12 cellular contexts compared by ENCODE assay signal in the genomic region with DNA sequence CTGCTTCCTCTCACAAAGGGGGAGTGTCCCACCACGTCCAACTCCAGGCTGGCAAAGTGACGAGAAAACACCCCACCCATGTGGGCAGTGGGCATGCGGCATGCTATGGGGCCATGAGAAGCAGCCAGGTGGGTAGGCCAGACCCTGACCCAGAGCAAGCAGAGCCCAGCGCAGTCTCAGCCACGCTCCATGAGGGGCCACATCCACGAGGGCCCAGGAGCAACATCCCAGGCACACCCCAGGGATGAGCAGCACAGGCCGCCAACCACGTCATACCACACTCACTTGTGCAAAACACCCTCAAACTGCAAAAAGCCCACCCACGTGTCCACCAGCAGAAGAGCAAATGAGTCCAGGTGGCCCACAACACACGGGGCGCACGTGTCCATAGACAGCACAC.
A peak's percentile ranks its signal among the peaks of the same experiment; 100 is the strongest.
DNase-seq lines count a peak whose midpoint lies in the region; ATAC-seq and TF ChIP-seq lines count a peak whose summit lies in the region.
"Had no signal": no experiment of that assay in that cellular context is flagged by ENCODE, and none has a peak within 500 bp of the region (broad histone marks: within the 10 kb centered on the region; RNA-seq: fewer than 3 reads in every experiment).

No MANE protein-coding gene starts in this region.

- no peaks in the 10 kb centered on the region for H3K9me3 ChIP-seq in CD4-positive, alpha-beta T cell (ENCODE audit: control insufficient read depth, low read length)
- no peaks in the 10 kb centered on the region for H3K9me3 ChIP-seq in T-helper 17 cell (ENCODE audit: control insufficient read depth, low read length, poor library complexity, severe bottlenecking)
- no peaks in the 10 kb centered on the region for H3K9me3 ChIP-seq in osteoblast (ENCODE audit: low read depth, low read length)
- no peaks in the 10 kb centered on the region for H3K9me3 ChIP-seq in thyroid gland
- H3K9me3 ChIP-seq: thoracic aorta had no signal

- 68 to 77% methylated on average over 8 to 9 of the region's 12 CpGs for WGBS in thyroid gland, 2 donors

- H3K36me3 ChIP-seq in osteoblast (ENCODE audit: insufficient read depth, low read length) (no peaks in the 10 kb centered on the region), thyroid gland (no peaks in the 10 kb centered on the region)
- H3K36me3 ChIP-seq: thoracic aorta had no signal

- DNase-seq in CD4-positive, alpha-beta T cell = no peak
- DNase-seq in T-helper 17 cell = no peak
- no peak for DNase-seq in fibroblast of the aortic adventitia (ENCODE audit: low read depth)
- peak; percentile 30 for DNase-seq in osteoblast (ENCODE audit: insufficient read length, low spot score, missing footprints)
- DNase-seq in NCI-H2227 (lab: John Stamatoyannopoulos, UW; ENCODE audit: unreplicated experiment) = no peak
- no peak for DNase-seq in NK-92 treated with Interleukin-12 subunit alpha and Interleukin-12 subunit beta, amount 100 ng/mL, for 24 hours (lab: John Stamatoyannopoulos, UW)
- DNase-seq in thyroid gland = no peak
- DNase-seq: Kasumi-1; stimulated activated CD4-positive, alpha-beta T cell treated with anti-CD3 and anti-CD28 coated beads, Interleukin-12 subunit alpha, Interleukin-12 subunit beta, amount 100 ng/mL, for 4 hours had no signal

- intact Hi-C loops in CD4-positive, alpha-beta T cell (cut with DNase I, micrococcal nuclease) = loop anchor here (2.0 to 10.0 kb wide), 4 partner anchors 33 to 310 kb away; no protein-coding TSS in a partner anchor
- intact Hi-C loops in thyroid gland (cut with DNase I) = loop anchor here (10.0 kb wide), 1 partner anchor 220 kb away; no protein-coding TSS in a partner anchor

- H3K79me2 ChIP-seq in osteoblast (ENCODE audit: insufficient read depth, low read length) = peaks cover 97% of the 10 kb centered on the region

- H3K4me3 ChIP-seq in fibroblast of the aortic adventitia (ENCODE audit: low read depth, low read length) = peak overlapping the region; percentile 9
- no peak overlapping the region for H3K4me3 ChIP-seq in osteoblast (ENCODE audit: insufficient read depth, low read length)
- no peak overlapping the region for H3K4me3 ChIP-seq in thyroid gland (replicated peaks in 1 of 3)
- H3K4me3 ChIP-seq: thoracic aorta had no signal

- H2AFZ ChIP-seq in osteoblast (ENCODE audit: low read length) = no peak overlapping the region

- H3K27me3 ChIP-seq in CD4-positive, alpha-beta T cell (ENCODE audit: control insufficient read depth, insufficient read depth, low read length) = no peaks in the 10 kb centered on the region
- H3K27me3 ChIP-seq in osteoblast (ENCODE audit: insufficient read depth, low read length) (no peaks in the 10 kb centered on the region), thyroid gland (no peaks in the 10 kb centered on the region)

- no peak for TF ChIP-seq CTCF in CD4-positive, alpha-beta T cell (IDR thresholded peaks at IDR 0.05)
- TF ChIP-seq CTCF in fibroblast of the aortic adventitia (IDR thresholded peaks at IDR 0.05; ENCODE audit: insufficient read depth, low read length) (no peak), osteoblast (IDR thresholded peaks at IDR 0.05; ENCODE audit: extremely low read depth, low read depth, low read length) (no peak), thyroid gland (IDR thresholded peaks at IDR 0.05) (no peak)

- H3K36me3 Mint-ChIP-seq in CD4-positive, alpha-beta T cell (ENCODE audit: low read depth) = no peaks in the 10 kb centered on the region
- no peaks in the 10 kb centered on the region for H3K36me3 Mint-ChIP-seq in T-helper 17 cell (ENCODE audit: low read depth)

- CTCF ChIA-PET in CD4-positive, alpha-beta T cell (lab: Charles Lee) = interaction anchor here (0.7 kb wide), 2 partner anchors 204 to 223 kb away, joined by 4 to 6 read pairs; no protein-coding TSS in a partner anchor

- no peak overlapping the region for H3K27ac ChIP-seq in CD4-positive, alpha-beta T cell (ENCODE audit: low read depth, low read length)
- peak overlapping the region; percentile 89 for H3K27ac ChIP-seq in osteoblast (ENCODE audit: low read depth, low read length)
- H3K27ac ChIP-seq in thyroid gland = no peak overlapping the region
- H3K27ac ChIP-seq: VCaP had no signal

- H3K4me2 ChIP-seq in osteoblast (ENCODE audit: insufficient read depth, low read length) = peak overlapping the region; percentile 52

- H3K27ac Mint-ChIP-seq in CD4-positive, alpha-beta T cell = peak overlapping the region; percentile 84
- H3K27ac Mint-ChIP-seq in T-helper 17 cell = peak overlapping the region; percentile 76

- peaks cover 68% of the 10 kb centered on the region for H4K20me1 ChIP-seq in osteoblast (ENCODE audit: insufficient read depth, low read length)

- ATAC-seq in CD4-positive, alpha-beta T cell (ENCODE audit: poor library complexity) = no peak
- ATAC-seq in T-helper 17 cell (no peak), HG03097 (IDR thresholded peaks at IDR 0.05; ENCODE audit: low FRiP score, unreplicated experiment) (no peak)

- H3K9me3 Mint-ChIP-seq in CD4-positive, alpha-beta T cell = no peaks in the 10 kb centered on the region

- peak overlapping the region; percentile 20 for H3K4me3 Mint-ChIP-seq in CD4-positive, alpha-beta T cell
- H3K4me3 Mint-ChIP-seq in T-helper 17 cell = peak overlapping the region; percentile 65

- H3K27me3 Mint-ChIP-seq in CD4-positive, alpha-beta T cell = no peaks in the 10 kb centered on the region
- no peaks in the 10 kb centered on the region for H3K27me3 Mint-ChIP-seq in T-helper 17 cell

- POLR2A ChIA-PET in CD4-positive, alpha-beta T cell (lab: Charles Lee) = interaction anchor here (1.6 kb wide), 1 partner anchor 46 kb away, joined by 3 read pairs; no protein-coding TSS in a partner anchor

- H3K4me1 Mint-ChIP-seq in CD4-positive, alpha-beta T cell (ENCODE audit: low read depth) = peaks cover 72% of the 10 kb centered on the region
- H3K4me1 Mint-ChIP-seq in T-helper 17 cell = peaks cover 43% of the 10 kb centered on the region

- H3K4me1 ChIP-seq in osteoblast (ENCODE audit: insufficient read depth, low read length) (peaks cover 28% of the 10 kb centered on the region), thyroid gland (peaks cover 43 to 46% of the 10 kb centered on the region in 2 donors)

- no peak for TF ChIP-seq POLR2A in thyroid gland (IDR thresholded peaks at IDR 0.05)
